In genomic region chr7:72577107-72577506, GRCh38 we compare ENCODE assay signal across 23 cellular contexts.
"Had no signal": no experiment of that assay in that cellular context is flagged by ENCODE, and none has a peak within 500 bp of the region (broad histone marks: within the 10 kb centered on the region; RNA-seq: fewer than 3 reads in every experiment).

No MANE protein-coding gene starts in this region.

- ATAC-seq: natural killer cell; pancreas; right cardiac atrium; stimulated activated effector memory CD8-positive, alpha-beta T cell treated with anti-CD3 and anti-CD28 coated beads, Interleukin-12 subunit alpha, Interleukin-12 subunit beta, amount 100 ng/mL, for 72 hours had no signal

- H3K4me1 ChIP-seq: left ventricle myocardium inferior, pancreas, prostate gland, sigmoid colon, spleen, suprapubic skin, tibial artery, upper lobe of right lung had no signal

- H3K4me3 ChIP-seq: hepatocyte, left ventricle myocardium inferior, lung, pancreas, prostate gland, sigmoid colon, spleen, suprapubic skin, thoracic aorta, tibial artery, upper lobe of right lung had no signal

- H3K27ac ChIP-seq: hepatocyte, left ventricle myocardium inferior, pancreas, prostate gland, sigmoid colon, spleen, suprapubic skin, thoracic aorta, tibial artery, upper lobe of right lung had no signal

- H3K36me3 ChIP-seq: left ventricle myocardium inferior, pancreas, prostate gland, sigmoid colon, thoracic aorta, upper lobe of right lung had no signal

- H3K79me2 ChIP-seq: hepatocyte had no signal

- H3K27me3 ChIP-seq: hepatocyte, pancreas, sigmoid colon, spleen, suprapubic skin, tibial artery, upper lobe of right lung had no signal

- H2AFZ ChIP-seq: hepatocyte had no signal

- H3K4me2 ChIP-seq: hepatocyte had no signal

- H3K9me3 ChIP-seq: left ventricle myocardium inferior, pancreas, prostate gland, sigmoid colon, spleen, suprapubic skin, thoracic aorta, tibial artery, upper lobe of right lung had no signal

- DNase-seq: islet precursor cell; left ventricle myocardium inferior; mesendoderm; naive B cell; natural killer cell; pancreas; posterior cingulate gyrus; right cardiac atrium; sigmoid colon; small intestine; spleen; stimulated activated CD4-positive, alpha-beta T cell treated with anti-CD3 and anti-CD28 coated beads, Interleukin-4, amount 100 ng/mL, for 24 hours; stimulated activated naive CD4-positive, alpha-beta T cell; tibial artery; trophoblast cell; upper lobe of right lung had no signal

- FAIRE-seq: pancreas, small intestine, urothelium cell line had no signal
